1 cellular context compared by ENCODE assay signal in the genomic region with DNA sequence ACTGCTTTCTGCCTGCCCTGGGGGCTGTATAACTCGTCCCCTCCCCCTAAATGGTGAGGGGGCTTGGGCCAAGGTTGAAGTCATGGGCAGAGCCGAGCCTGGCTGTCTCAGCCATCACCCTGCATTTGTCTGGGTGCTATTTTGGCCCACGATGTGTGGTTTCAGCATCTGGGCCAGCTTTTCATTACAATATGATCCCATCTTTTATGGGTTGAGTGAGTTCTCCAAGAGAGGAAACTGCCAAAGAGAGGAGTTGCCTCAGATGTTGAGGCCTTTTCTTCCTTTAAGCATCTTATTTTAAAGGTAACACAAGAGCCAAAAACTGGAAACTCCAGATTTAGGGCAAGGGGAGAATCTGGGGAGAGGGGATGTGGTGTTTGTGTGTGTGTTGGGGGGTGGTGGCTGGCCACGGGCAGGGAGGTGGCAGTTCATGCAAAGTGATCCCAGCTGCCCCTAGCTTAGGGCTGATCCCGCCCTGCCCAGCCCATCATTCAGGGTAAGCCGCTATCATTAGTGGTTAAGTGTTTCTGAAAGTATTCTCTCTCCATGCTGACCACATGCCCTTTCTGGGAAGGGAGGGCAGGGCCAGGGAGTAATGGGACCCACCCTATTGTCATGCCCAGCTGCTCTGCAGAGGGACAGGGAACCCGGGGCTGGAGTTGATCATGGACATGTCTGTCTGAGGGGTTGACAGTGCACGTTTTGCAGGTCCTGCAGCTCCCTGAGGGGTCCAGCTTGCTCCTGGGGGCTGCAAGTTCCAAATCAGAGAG.
TF ChIP-seq lines count a peak whose summit lies in the region.

No MANE protein-coding gene starts in this region.

TF ChIP-seq in IMR-90, 13 proteins besides CTCF, POLR2A, EP300 and RAD21 (continued from another document):
- TF ChIP-seq, protein P1, sequence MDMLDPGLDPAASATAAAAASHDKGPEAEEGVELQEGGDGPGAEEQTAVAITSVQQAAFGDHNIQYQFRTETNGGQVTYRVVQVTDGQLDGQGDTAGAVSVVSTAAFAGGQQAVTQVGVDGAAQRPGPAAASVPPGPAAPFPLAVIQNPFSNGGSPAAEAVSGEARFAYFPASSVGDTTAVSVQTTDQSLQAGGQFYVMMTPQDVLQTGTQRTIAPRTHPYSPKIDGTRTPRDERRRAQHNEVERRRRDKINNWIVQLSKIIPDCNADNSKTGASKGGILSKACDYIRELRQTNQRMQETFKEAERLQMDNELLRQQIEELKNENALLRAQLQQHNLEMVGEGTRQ (IDR thresholded peaks at IDR 0.05; ENCODE audit: low read depth, low read length), result no peak
- TF ChIP-seq BHLHE40 (IDR thresholded peaks at IDR 0.05; ENCODE audit: low read depth, low read length) (no peak), RCOR1 (IDR thresholded peaks at IDR 0.05; ENCODE audit: insufficient replicate concordance, low read length) (no peak), CHD1 (IDR thresholded peaks at IDR 0.05; ENCODE audit: low read depth, low read length) (no peak), CEBPB (IDR thresholded peaks at IDR 0.05; ENCODE audit: low read depth, low read length) (no peak)
